1 cellular context compared by ENCODE assay signal in the genomic region with DNA sequence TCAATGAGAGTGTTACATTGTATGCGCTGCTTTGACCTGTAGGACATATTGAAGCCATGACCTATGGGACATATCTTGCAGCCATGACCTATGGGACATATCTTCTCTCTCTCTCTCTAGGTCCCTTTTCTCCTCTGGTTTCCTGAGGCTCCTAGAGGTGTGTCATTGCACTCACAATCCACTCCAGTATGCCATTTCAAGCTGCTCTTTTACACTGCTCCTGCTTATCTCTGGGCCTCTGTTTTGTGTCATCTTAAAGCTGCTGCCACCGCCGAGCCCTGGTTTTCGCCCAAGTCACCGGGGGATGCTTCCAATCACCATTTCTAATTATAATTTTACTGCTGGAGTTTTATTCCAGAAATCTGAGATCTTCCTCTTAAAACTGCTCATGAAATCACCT.
A peak's percentile ranks its signal among the peaks of the same experiment; 100 is the strongest.
TF ChIP-seq lines count a peak whose summit lies in the region.

No MANE protein-coding gene starts in this region.

TF ChIP-seq in K562, 482 proteins besides CTCF, POLR2A, EP300 and RAD21 (continued from another document):
- TF ChIP-seq, protein P1, sequence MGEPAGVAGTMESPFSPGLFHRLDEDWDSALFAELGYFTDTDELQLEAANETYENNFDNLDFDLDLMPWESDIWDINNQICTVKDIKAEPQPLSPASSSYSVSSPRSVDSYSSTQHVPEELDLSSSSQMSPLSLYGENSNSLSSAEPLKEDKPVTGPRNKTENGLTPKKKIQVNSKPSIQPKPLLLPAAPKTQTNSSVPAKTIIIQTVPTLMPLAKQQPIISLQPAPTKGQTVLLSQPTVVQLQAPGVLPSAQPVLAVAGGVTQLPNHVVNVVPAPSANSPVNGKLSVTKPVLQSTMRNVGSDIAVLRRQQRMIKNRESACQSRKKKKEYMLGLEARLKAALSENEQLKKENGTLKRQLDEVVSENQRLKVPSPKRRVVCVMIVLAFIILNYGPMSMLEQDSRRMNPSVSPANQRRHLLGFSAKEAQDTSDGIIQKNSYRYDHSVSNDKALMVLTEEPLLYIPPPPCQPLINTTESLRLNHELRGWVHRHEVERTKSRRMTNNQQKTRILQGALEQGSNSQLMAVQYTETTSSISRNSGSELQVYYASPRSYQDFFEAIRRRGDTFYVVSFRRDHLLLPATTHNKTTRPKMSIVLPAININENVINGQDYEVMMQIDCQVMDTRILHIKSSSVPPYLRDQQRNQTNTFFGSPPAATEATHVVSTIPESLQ (CRISPR knock-in tag; IDR thresholded peaks at IDR 0.05), result no peak
- TF ChIP-seq NCOA2 (IDR thresholded peaks at IDR 0.05; ENCODE audit: partially characterized antibody in 2 of 2), result peak in 1 of 2 experiments; percentile 47
